Comparison of ENCODE assay signal across 16 cellular contexts in genomic region chr9:133367778-133368177, GRCh38. TPM values are rescaled to one million over a fixed set of nuclear protein-coding genes. Genes with fewer than 3 reads are reported as not detected.
A peak's percentile ranks its signal among the peaks of the same experiment; 100 is the strongest.
DNase-seq lines count a peak whose midpoint lies in the region; ATAC-seq and TF ChIP-seq lines count a peak whose summit lies in the region.
"Had no signal": no experiment of that assay in that cellular context is flagged by ENCODE, and none has a peak within 500 bp of the region (broad histone marks: within the 10 kb centered on the region; RNA-seq: fewer than 3 reads in every experiment).

No MANE protein-coding gene starts in this region.

- H3K27ac Mint-ChIP-seq in CD4-positive, alpha-beta memory T cell: peak overlapping the region in 3 of 7 donors; percentile 29 to 82 (median 42)
- H3K27ac Mint-ChIP-seq in T-helper 17 cell: peak overlapping the region; percentile 98
- no peak overlapping the region for H3K27ac Mint-ChIP-seq in MCF 10A (ENCODE audit: low read depth, unreplicated experiment)

- intact Hi-C loops in CD4-positive, alpha-beta memory T cell (cut with micrococcal nuclease): no loop called here
- intact Hi-C loops in MCF 10A (cut with micrococcal nuclease): no loop called here
- intact Hi-C loops in ascending aorta (cut with DNase I): no loop called here

- BruUV-seq in MCF 10A (replicated peaks; lab: Mats Ljungman, UMichigan): no TSS peak

- peaks cover 92% of the 10 kb centered on the region for H4K20me1 ChIP-seq in osteoblast (ENCODE audit: insufficient read depth, low read length)

- POLR2A ChIA-PET in CD4-positive, alpha-beta memory T cell (lab: Charles Lee; ENCODE audit: partially characterized antibody): interaction anchor here (18.7 kb wide), 1 partner anchor 15 kb away, joined by 437 read pairs; the partner anchor contains the start of genes MED22, RPL7A, SURF1 and SURF2
- POLR2A ChIA-PET in MCF 10A (lab: Yijun Ruan, JAX): interaction anchor here (1.1 kb wide), 1 partner anchor 16 kb away, joined by 3 read pairs; no protein-coding TSS in a partner anchor

- peaks cover 65% of the 10 kb centered on the region for H3K4me1 ChIP-seq in CD4-positive, alpha-beta memory T cell (ENCODE audit: insufficient read depth, low read length)
- peaks cover 50% of the 10 kb centered on the region for H3K4me1 ChIP-seq in osteoblast (ENCODE audit: insufficient read depth, low read length)
- peaks cover 0 to 31% of the 10 kb centered on the region in 2 donors for H3K4me1 ChIP-seq in ascending aorta

- H3K4me3 Mint-ChIP-seq in CD4-positive, alpha-beta memory T cell: no peak overlapping the region
- H3K4me3 Mint-ChIP-seq in T-helper 17 cell: no peak overlapping the region
- no peak overlapping the region for H3K4me3 Mint-ChIP-seq in MCF 10A (ENCODE audit: unreplicated experiment)
- H3K4me3 Mint-ChIP-seq: activated naive CD4-positive, alpha-beta T cell treated with anti-CD3 and anti-CD28 coated beads, Interleukin-2, amount 10 ng/mL, durations not matched to agents 7 days and 5 days; nephron progenitor cell had no signal

- peak in 1 of 5 donors; percentile 1 for DNase-seq in CD4-positive, alpha-beta memory T cell
- DNase-seq in T-helper 17 cell (no peak), osteoblast (ENCODE audit: insufficient read length, low spot score, missing footprints) (no peak), MCF 10A (ENCODE audit: unreplicated experiment) (no peak), ascending aorta (ENCODE audit: low spot score in 2 of 2) (no peak)
- DNase-seq: activated CD8-positive, alpha-beta memory T cell treated with anti-CD3 and anti-CD28 coated beads, Interleukin-2, amount 50 U/mL, for 48 hours; activated naive CD4-positive, alpha-beta T cell treated with anti-CD3 and anti-CD28 coated beads, Interleukin-2, amount 10 ng/mL, durations not matched to agents 7 days and 5 days; brain microvascular endothelial cell; Calu3; cortex of kidney; NCI-H1105 treated with DMSO at 0.1 percent for 48 hours; nephron progenitor cell; OCI-M1 had no signal

- H3K27me3 Mint-ChIP-seq in CD4-positive, alpha-beta memory T cell: no peaks in the 10 kb centered on the region
- H3K27me3 Mint-ChIP-seq in T-helper 17 cell (no peaks in the 10 kb centered on the region), MCF 10A (ENCODE audit: insufficient read depth, unreplicated experiment) (no peaks in the 10 kb centered on the region)
- H3K27me3 Mint-ChIP-seq: activated naive CD4-positive, alpha-beta T cell treated with anti-CD3 and anti-CD28 coated beads, Interleukin-2, amount 10 ng/mL, durations not matched to agents 7 days and 5 days had no signal

- peak overlapping the region; percentile 13 for H3K27ac ChIP-seq in CD4-positive, alpha-beta memory T cell (ENCODE audit: low read depth, low read length)
- H3K27ac ChIP-seq in osteoblast (ENCODE audit: low read depth, low read length): peak overlapping the region; percentile 81
- no peak overlapping the region for H3K27ac ChIP-seq in ascending aorta
- H3K27ac ChIP-seq: SJCRH30 had no signal

- H3K36me3 ChIP-seq in CD4-positive, alpha-beta memory T cell (ENCODE audit: insufficient read depth, low read length): peaks cover 62% of the 10 kb centered on the region
- H3K36me3 ChIP-seq in osteoblast (ENCODE audit: insufficient read depth, low read length): peaks cover 74% of the 10 kb centered on the region
- H3K36me3 ChIP-seq in ascending aorta: peaks cover 46 to 68% of the 10 kb centered on the region in 2 donors

- H3K4me1 Mint-ChIP-seq in CD4-positive, alpha-beta memory T cell: peaks cover 46 to 72% (median 49%) of the 10 kb centered on the region in 4 donors
- H3K4me1 Mint-ChIP-seq in T-helper 17 cell (peaks cover 58% of the 10 kb centered on the region), MCF 10A (ENCODE audit: insufficient read depth, unreplicated experiment) (peaks cover 33% of the 10 kb centered on the region)

- H3K27me3 ChIP-seq in CD4-positive, alpha-beta memory T cell (ENCODE audit: insufficient read depth, low read length): no peaks in the 10 kb centered on the region
- no peaks in the 10 kb centered on the region for H3K27me3 ChIP-seq in osteoblast (ENCODE audit: insufficient read depth, low read length)
- no peaks in the 10 kb centered on the region for H3K27me3 ChIP-seq in ascending aorta
- H3K27me3 ChIP-seq: brain microvascular endothelial cell, SJCRH30 had no signal

- H3K36me3 Mint-ChIP-seq in CD4-positive, alpha-beta memory T cell: peaks cover 28 to 63% of the 10 kb centered on the region in 2 donors
- H3K36me3 Mint-ChIP-seq in T-helper 17 cell (ENCODE audit: low read depth) (no peaks in the 10 kb centered on the region), MCF 10A (ENCODE audit: insufficient read depth, unreplicated experiment) (peaks cover 75% of the 10 kb centered on the region)

- no peak overlapping the region for H2AFZ ChIP-seq in osteoblast (ENCODE audit: low read length)

- CTCF ChIA-PET in CD4-positive, alpha-beta memory T cell (lab: Charles Lee; ENCODE audit: partially characterized antibody): interaction anchor here (2.5 to 2.9 kb wide), 2 partner anchors 17 to 181 kb away, joined by 7 to 12 read pairs; no protein-coding TSS in a partner anchor
- CTCF ChIA-PET in MCF 10A (lab: Yijun Ruan, JAX): no interaction called here

- H3K9me3 Mint-ChIP-seq in CD4-positive, alpha-beta memory T cell: no peaks in the 10 kb centered on the region
- H3K9me3 Mint-ChIP-seq in MCF 10A (ENCODE audit: unreplicated experiment): no peaks in the 10 kb centered on the region
- H3K9me3 Mint-ChIP-seq: activated naive CD4-positive, alpha-beta T cell treated with anti-CD3 and anti-CD28 coated beads, Interleukin-2, amount 10 ng/mL, durations not matched to agents 7 days and 5 days; nephron progenitor cell; T-helper 2 cell treated with Interferon-gamma antibody and Interleukin-4, amounts not matched to agents 5 μg/mL and 100 μg/mL, for 36 hours had no signal

- no peak overlapping the region for H3K4me2 ChIP-seq in osteoblast (ENCODE audit: insufficient read depth, low read length)

- no peak for TF ChIP-seq CTCF in osteoblast (IDR thresholded peaks at IDR 0.05; ENCODE audit: extremely low read depth, low read depth, low read length)
- no peak for TF ChIP-seq CTCF in MCF 10A (IDR thresholded peaks at IDR 0.05; ENCODE audit: unreplicated experiment)
- no peak for TF ChIP-seq CTCF in ascending aorta (IDR thresholded peaks at IDR 0.05)

- H3K79me2 ChIP-seq in osteoblast (ENCODE audit: insufficient read depth, low read length): peaks cover 98% of the 10 kb centered on the region

- no peaks in the 10 kb centered on the region for H3K9me3 ChIP-seq in CD4-positive, alpha-beta memory T cell (ENCODE audit: control insufficient read depth in 1 of 2, low read length in 2 of 2)
- H3K9me3 ChIP-seq in T-helper 17 cell (ENCODE audit: control insufficient read depth, low read length, poor library complexity, severe bottlenecking) (no peaks in the 10 kb centered on the region), osteoblast (ENCODE audit: low read depth, low read length) (no peaks in the 10 kb centered on the region), ascending aorta (no peaks in the 10 kb centered on the region)
- H3K9me3 ChIP-seq: SJCRH30 had no signal

- ATAC-seq in T-helper 17 cell: no peak
- ATAC-seq in HG03196 (IDR thresholded peaks at IDR 0.05; ENCODE audit: unreplicated experiment): no peak

- no peak overlapping the region for H3K4me3 ChIP-seq in CD4-positive, alpha-beta memory T cell (ENCODE audit: low read length in 2 of 2)
- H3K4me3 ChIP-seq in osteoblast (ENCODE audit: insufficient read depth, low read length) (no peak overlapping the region), ascending aorta (no peak overlapping the region)
- H3K4me3 ChIP-seq: SJCRH30 had no signal

RNA-seq across cellular contexts. Expression of gene SURF4, which starts 8.1 kb away (rescaled TPM):
- 100 to 1,000 TPM; 103 to 110 TPM for total RNA-seq in CD4-positive, alpha-beta memory T cell
- 100 to 1,000 TPM; 156 to 264 TPM for polyA plus RNA-seq in CD4-positive, alpha-beta memory T cell
- total RNA-seq in T-helper 17 cell (100 to 1,000 TPM; 116 to 124 TPM), osteoblast (366 and 392 TPM in 2 replicates), MCF 10A (2022) (198 and 226 TPM in 2 replicates), ascending aorta (161 TPM)

RNA-seq across cellular contexts. Expression of gene STKLD1, which starts 8.4 kb away (rescaled TPM):
- total RNA-seq in CD4-positive, alpha-beta memory T cell: 1 to 10 TPM; 1.4 to 2.1 TPM
- polyA plus RNA-seq in CD4-positive, alpha-beta memory T cell: 1 to 10 TPM in 1 of 2 donors, not detected in 1; 1.5 TPM
- under 1 TPM; 0.72 to 0.81 TPM for total RNA-seq in T-helper 17 cell
- 0.72 and 1.2 TPM in 2 replicates for total RNA-seq in osteoblast
- 1.3 TPM in 2 replicates for total RNA-seq in MCF 10A (2022)
- total RNA-seq in ascending aorta: not detected

RNA-seq across cellular contexts. Expression of gene SURF2, which starts 11.4 kb away (rescaled TPM):
- total RNA-seq in CD4-positive, alpha-beta memory T cell: 10 to 100 TPM; 19.5 to 19.8 TPM
- 10 to 100 TPM; 29.7 to 46.7 TPM for polyA plus RNA-seq in CD4-positive, alpha-beta memory T cell
- total RNA-seq in T-helper 17 cell: 10 to 100 TPM; 14.1 to 16.0 TPM
- 10.3 and 15.2 TPM in 2 replicates for total RNA-seq in osteoblast
- total RNA-seq in MCF 10A (2022): 28.2 and 39.5 TPM in 2 replicates
- total RNA-seq in ascending aorta: 4.4 TPM

RNA-seq across cellular contexts. Expression of gene SURF1, which starts 11.5 kb away (rescaled TPM):
- 10 to 100 TPM; 54.3 to 61.1 TPM for total RNA-seq in CD4-positive, alpha-beta memory T cell
- polyA plus RNA-seq in CD4-positive, alpha-beta memory T cell: 100 to 1,000 TPM; 105 to 114 TPM
- total RNA-seq in T-helper 17 cell: 10 to 100 TPM; 34.9 to 46.9 TPM
- total RNA-seq in osteoblast: 21.0 and 24.8 TPM in 2 replicates
- total RNA-seq in MCF 10A (2022): 30.8 and 31.2 TPM in 2 replicates
- total RNA-seq in ascending aorta: 19.9 TPM

RNA-seq across cellular contexts. Expression of gene RPL7A, which starts 19.8 kb away (rescaled TPM):
- 1,000 to 10,000 TPM; 2,104 to 2,268 TPM for total RNA-seq in CD4-positive, alpha-beta memory T cell
- 1,000 to 10,000 TPM in 1 of 2 donors, 100 to 1,000 TPM in 1; 794 to 1,144 TPM for polyA plus RNA-seq in CD4-positive, alpha-beta memory T cell
- total RNA-seq in T-helper 17 cell (1,000 to 10,000 TPM; 2,417 to 2,552 TPM), osteoblast (1,638 and 1,763 TPM in 2 replicates), MCF 10A (2022) (2,129 and 2,395 TPM in 2 replicates), ascending aorta (1,203 TPM)

Comparison
In these comparisons a context has a peak if more than half of its experiments do, and no peak if none do; other contexts are left out.
1. H3K27ac ChIP-seq: peak in CD4-positive, alpha-beta memory T cell (single experiment) and osteoblast (single experiment); none in ascending aorta (0 of 2).